Comparison of ENCODE assay signal across 20 cellular contexts in genomic region chr11:61195710-61196109, GRCh38. TPM values are rescaled to one million over a fixed set of nuclear protein-coding genes. Genes with fewer than 3 reads are reported as not detected.
"Had no signal": no experiment of that assay in that cellular context is flagged by ENCODE, and none has a peak within 500 bp of the region (broad histone marks: within the 10 kb centered on the region; RNA-seq: fewer than 3 reads in every experiment).

No MANE protein-coding gene starts in this region.

- DNase-seq: activated CD4-positive, alpha-beta memory T cell treated with anti-CD3 and anti-CD28 coated beads for 36 hours; activated CD4-positive, alpha-beta T cell treated with anti-CD3 and anti-CD28 coated beads for 36 hours; activated CD8-positive, alpha-beta memory T cell treated with anti-CD3 and anti-CD28 coated beads, Interleukin-2, amount 10 ng/mL, durations not matched to agents 7 days and 5 days; activated naive CD4-positive, alpha-beta T cell treated with anti-CD3 and anti-CD28 coated beads, Interleukin-2, amount 10 ng/mL, durations not matched to agents 7 days and 5 days; activated T-cell treated with anti-CD3 and anti-CD28 coated beads, Interleukin-2, amount 50 U/mL, for 24 hours; endodermal cell; gastrocnemius medialis; heart right ventricle; islet precursor cell; mesendoderm; pancreas; stimulated activated CD4-positive, alpha-beta T cell treated with anti-CD3 and anti-CD28 coated beads, Interleukin-2, amount 100 ng/mL, for 48 hours; stimulated activated naive B cell treated with anti-CD40 and anti-IgM and Interleukin-4, amounts not matched to agents 10 μg/mL and 1 μg/mL and 100 μg/mL, for 72 hours; T-helper 2 cell; transverse colon had no signal

- ATAC-seq: activated CD4-positive, alpha-beta T cell treated with anti-CD3 and anti-CD28 coated beads for 36 hours; activated CD8-positive, alpha-beta memory T cell treated with anti-CD3 and anti-CD28 coated beads, Interleukin-2, amount 10 ng/mL, durations not matched to agents 7 days and 5 days; gastrocnemius medialis; pancreas; stimulated activated naive B cell treated with anti-CD40 and anti-IgM and Interleukin-4, amounts not matched to agents 10 μg/mL and 1 μg/mL and 100 μg/mL, for 72 hours had no signal

- H3K36me3 ChIP-seq: gastrocnemius medialis, heart right ventricle, pancreas, transverse colon had no signal

- H3K4me1 ChIP-seq: gastrocnemius medialis, heart right ventricle, pancreas, transverse colon had no signal

- FAIRE-seq: astrocyte, pancreas had no signal

- H3K4me3 ChIP-seq: dorsolateral prefrontal cortex, gastrocnemius medialis, heart right ventricle, pancreas, transverse colon had no signal

- H3K9me3 ChIP-seq: gastrocnemius medialis, pancreas had no signal

- H3K27ac ChIP-seq: gastrocnemius medialis, heart right ventricle, pancreas, transverse colon had no signal

RNA-seq across cellular contexts. Expression of gene PGA3, which starts 7.6 kb away (rescaled TPM):
- total RNA-seq: activated CD4-positive, alpha-beta memory T cell treated with anti-CD3 and anti-CD28 coated beads for 36 hours; activated CD4-positive, alpha-beta T cell treated with anti-CD3 and anti-CD28 coated beads for 36 hours; activated CD8-positive, alpha-beta memory T cell treated with anti-CD3 and anti-CD28 coated beads, Interleukin-2, amount 10 ng/mL, durations not matched to agents 7 days and 5 days; endodermal cell; epithelial cell of proximal tubule; gastrocnemius medialis had no signal

RNA-seq across cellular contexts. Expression of gene PGA4, which starts 26.4 kb away (rescaled TPM):
- total RNA-seq: activated CD4-positive, alpha-beta memory T cell treated with anti-CD3 and anti-CD28 coated beads for 36 hours; activated CD4-positive, alpha-beta T cell treated with anti-CD3 and anti-CD28 coated beads for 36 hours; activated CD8-positive, alpha-beta memory T cell treated with anti-CD3 and anti-CD28 coated beads, Interleukin-2, amount 10 ng/mL, durations not matched to agents 7 days and 5 days; epithelial cell of proximal tubule had no signal

RNA-seq across cellular contexts. Expression of gene PGA5, which starts 45.3 kb away (rescaled TPM):
- total RNA-seq: activated CD4-positive, alpha-beta memory T cell treated with anti-CD3 and anti-CD28 coated beads for 36 hours; activated CD4-positive, alpha-beta T cell treated with anti-CD3 and anti-CD28 coated beads for 36 hours; activated CD8-positive, alpha-beta memory T cell treated with anti-CD3 and anti-CD28 coated beads, Interleukin-2, amount 10 ng/mL, durations not matched to agents 7 days and 5 days; epithelial cell of proximal tubule; gastrocnemius medialis; lower leg skin; skeletal muscle tissue had no signal
